Comparison of ENCODE assay signal across 8 cellular contexts in genomic region chr17:7856081-7856791, GRCh38. TPM values are rescaled to one million over a fixed set of nuclear protein-coding genes. Genes with fewer than 3 reads are reported as not detected.
DNase-seq lines count a peak whose midpoint lies in the region; ATAC-seq and TF ChIP-seq lines count a peak whose summit lies in the region.

No MANE protein-coding gene starts in this region.

- no peak overlapping the region for H3K27ac ChIP-seq in iPS DF 6.9 (ENCODE audit: low read length)

- H3K27me3 ChIP-seq in Loucy (ENCODE audit: insufficient read depth, low read length, poor library complexity, severe bottlenecking) (no peaks in the 10 kb centered on the region), iPS DF 6.9 (ENCODE audit: control insufficient read depth, insufficient read depth, low read length) (peaks cover 30% of the 10 kb centered on the region)

- TF ChIP-seq CTCF in Loucy (conservative IDR thresholded peaks at IDR 0.05; ENCODE audit: low read length): no peak

- H3K27me3 Mint-ChIP-seq in activated T-helper 17 cell treated with anti-CD3 and anti-CD28 coated beads, Interleukin-2, amount 50 U/mL, for 72 hours: no peaks in the 10 kb centered on the region

- no peaks in the 10 kb centered on the region for H3K9me2 ChIP-seq in Loucy (replicated peaks; ENCODE audit: low read depth, low read length)

- H3K4me1 ChIP-seq in Loucy (ENCODE audit: insufficient read depth, low read length, poor library complexity, severe bottlenecking) (peaks cover 19% of the 10 kb centered on the region), iPS DF 6.9 (ENCODE audit: control insufficient read depth, insufficient read depth, low read length) (peaks cover 14% of the 10 kb centered on the region)

- DNase-seq in EH (ENCODE audit: low read depth) (peak; percentile 28), iPS DF 6.9 (ENCODE audit: low read depth, low spot score) (no peak), GM03348 (ENCODE audit: low spot score) (no peak)
- peak; percentile 62 for DNase-seq in activated CD8-positive, alpha-beta memory T cell treated with anti-CD3 and anti-CD28 coated beads, Interleukin-2, amount 50 U/mL, for 48 hours
- DNase-seq in stimulated activated CD4-positive, alpha-beta T cell treated with anti-CD3 and anti-CD28 coated beads, Interleukin-4, amount 100 ng/mL, for 1 hour: peak; percentile 36

- no CpG with 5 or more reads among the region's 26 CpGs for WGBS in iPS DF 6.9 (ENCODE audit: insufficient coverage, insufficient read length)

- H3F3A ChIP-seq in Loucy (ENCODE audit: low read depth): no peaks in the 10 kb centered on the region

- peaks cover 14% of the 10 kb centered on the region; the same call in 1 of the 2 replicates for H3K79me2 ChIP-seq in Loucy (ENCODE audit: insufficient read depth, low read length)

- H3K36me3 Mint-ChIP-seq in activated T-helper 17 cell treated with anti-CD3 and anti-CD28 coated beads, Interleukin-2, amount 50 U/mL, for 72 hours (ENCODE audit: low read depth): peaks cover 19% of the 10 kb centered on the region

- H3K4me3 Mint-ChIP-seq in activated T-helper 17 cell treated with anti-CD3 and anti-CD28 coated beads, Interleukin-2, amount 50 U/mL, for 72 hours: no peak overlapping the region

- H3K9me3 ChIP-seq in Loucy (ENCODE audit: insufficient read depth, low read depth, low read length): no peaks in the 10 kb centered on the region
- H3K9me3 ChIP-seq in iPS DF 6.9 (ENCODE audit: control insufficient read depth, insufficient read depth, low read length): no peaks in the 10 kb centered on the region

- peak overlapping the region; percentile 71 for H3K9ac ChIP-seq in Loucy (ENCODE audit: low read depth, low read length, poor library complexity, severe bottlenecking)

- H3K4me1 Mint-ChIP-seq in activated T-helper 17 cell treated with anti-CD3 and anti-CD28 coated beads, Interleukin-2, amount 50 U/mL, for 72 hours: peaks cover 18% of the 10 kb centered on the region

- H2AFZ ChIP-seq in Loucy (ENCODE audit: low read length): no peak overlapping the region

- ATAC-seq in HG03521 (IDR thresholded peaks at IDR 0.05; ENCODE audit: unreplicated experiment): no peak
- ATAC-seq in activated T-helper 17 cell treated with anti-CD3 and anti-CD28 coated beads, Interleukin-2, amount 50 U/mL, for 72 hours (replicated peaks): no peak

- peak overlapping the region; percentile 92 for H3K4me2 ChIP-seq in Loucy (ENCODE audit: low read depth, low read length, poor library complexity, severe bottlenecking)

- peak overlapping the region; percentile 76 for H3K4me3 ChIP-seq in Loucy (ENCODE audit: low read length, poor library complexity, severe bottlenecking)
- H3K4me3 ChIP-seq in iPS DF 6.9 (ENCODE audit: low read length): peak overlapping the region; percentile 72; the same call in 1 of the 2 replicates

- no peak overlapping the region for H3K27ac Mint-ChIP-seq in activated T-helper 17 cell treated with anti-CD3 and anti-CD28 coated beads, Interleukin-2, amount 50 U/mL, for 72 hours

- H4K20me1 ChIP-seq in Loucy (ENCODE audit: insufficient read depth, low read length, poor library complexity, severe bottlenecking): peaks cover 9% of the 10 kb centered on the region

- no peaks in the 10 kb centered on the region for H3K9me3 Mint-ChIP-seq in activated T-helper 17 cell treated with anti-CD3 and anti-CD28 coated beads, Interleukin-2, amount 50 U/mL, for 72 hours

- H3K36me3 ChIP-seq in Loucy (ENCODE audit: insufficient read depth, low read length) (peaks cover 19% of the 10 kb centered on the region; the same call in 1 of the 2 replicates), iPS DF 6.9 (ENCODE audit: control insufficient read depth, insufficient read depth, low read length) (no peaks in the 10 kb centered on the region)

RNA-seq across cellular contexts. Expression of gene NAA38, which starts 1.1 kb away (rescaled TPM):
- 100 to 1,000 TPM in 1 of 2 donors, 10 to 100 TPM in 1; 61.3 to 111 TPM for total RNA-seq in activated T-helper 17 cell treated with anti-CD3 and anti-CD28 coated beads, Interleukin-2, amount 50 U/mL, for 72 hours

RNA-seq across cellular contexts. Expression of gene TMEM88, which starts 1.4 kb away (rescaled TPM):
- total RNA-seq in activated T-helper 17 cell treated with anti-CD3 and anti-CD28 coated beads, Interleukin-2, amount 50 U/mL, for 72 hours: 1 to 10 TPM; 1.6 to 3.2 TPM

RNA-seq across cellular contexts. Expression of gene CYB5D1, which starts 1.6 kb away (rescaled TPM):
- total RNA-seq in activated T-helper 17 cell treated with anti-CD3 and anti-CD28 coated beads, Interleukin-2, amount 50 U/mL, for 72 hours: 10 to 100 TPM; 14.8 to 19.4 TPM

RNA-seq across cellular contexts. Expression of gene KDM6B, which starts 22.2 kb away (rescaled TPM):
- total RNA-seq in activated T-helper 17 cell treated with anti-CD3 and anti-CD28 coated beads, Interleukin-2, amount 50 U/mL, for 72 hours: 10 to 100 TPM; 33.7 to 93.3 TPM

RNA-seq across cellular contexts. Expression of gene CHD3, which starts 32.4 kb away (rescaled TPM):
- total RNA-seq in activated T-helper 17 cell treated with anti-CD3 and anti-CD28 coated beads, Interleukin-2, amount 50 U/mL, for 72 hours: 100 to 1,000 TPM; 154 to 217 TPM

Comparison
In these comparisons a context has a peak if more than half of its experiments do, and no peak if none do; other contexts are left out.
1. DNase-seq: peak in EH (single experiment), activated CD8-positive, alpha-beta memory T cell treated with anti-CD3 and anti-CD28 coated beads, Interleukin-2, amount 50 U/mL, for 48 hours (single experiment) and stimulated activated CD4-positive, alpha-beta T cell treated with anti-CD3 and anti-CD28 coated beads, Interleukin-4, amount 100 ng/mL, for 1 hour (single experiment); none in iPS DF 6.9 (single experiment) and GM03348 (single experiment).